ENCODE assay signal across 8 cellular contexts in the genomic region with DNA sequence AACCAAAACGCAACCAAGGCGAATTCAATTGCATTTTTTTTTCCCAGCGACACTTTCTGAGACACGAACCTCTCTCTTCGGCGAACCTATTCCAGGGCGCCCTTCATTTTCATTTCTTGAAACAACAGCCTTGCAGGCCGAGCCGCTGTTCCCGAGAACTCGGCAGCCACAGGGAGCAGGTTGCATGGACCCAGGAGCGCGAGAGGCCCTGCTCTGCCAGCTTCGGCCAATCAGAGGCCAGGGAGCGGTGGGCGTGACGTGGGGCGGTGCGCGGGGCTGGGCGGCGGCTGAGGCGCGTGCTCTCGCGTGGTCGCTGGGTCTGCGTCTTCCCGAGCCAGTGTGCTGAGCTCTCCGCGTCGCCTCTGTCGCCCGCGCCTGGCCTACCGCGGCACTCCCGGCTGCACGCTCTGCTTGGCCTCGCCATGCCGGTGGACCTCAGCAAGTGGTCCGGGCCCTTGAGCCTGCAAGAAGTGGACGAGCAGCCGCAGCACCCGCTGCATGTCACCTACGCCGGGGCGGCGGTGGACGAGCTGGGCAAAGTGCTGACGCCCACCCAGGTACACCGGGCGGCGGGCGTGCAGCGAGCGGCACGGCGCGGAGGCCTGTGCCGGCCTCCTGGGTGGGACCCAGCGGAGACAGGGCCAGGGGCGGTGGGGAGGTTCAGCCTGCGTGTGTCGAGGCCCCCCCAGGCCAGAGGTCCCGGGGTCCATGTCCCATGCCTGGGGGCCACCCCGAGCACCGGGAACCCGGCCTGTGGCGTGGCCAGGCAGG. TPM values are rescaled to one million over a fixed set of nuclear protein-coding genes. Genes with fewer than 3 reads are reported as not detected.
DNase-seq lines count a peak whose midpoint lies in the region; ATAC-seq, FAIRE-seq and TF ChIP-seq lines count a peak whose summit lies in the region.

Gene PEBP1, plus strand, starts transcription at position 337 of the 771 bp plus-strand sequence. Its CDS starts 86 bp downstream, at position 423.

- H3K4me1 ChIP-seq in HUES48 (ENCODE audit: control insufficient read depth, insufficient read depth, low read length), result no peaks in the 10 kb centered on the region; the same call in 1 of the 2 replicates
- peaks cover 6% of the 10 kb centered on the region for H3K4me1 ChIP-seq in OCI-LY3 (ENCODE audit: low read length)
- peaks cover 4% of the 10 kb centered on the region for H3K4me1 ChIP-seq in endothelial cell of umbilical vein (ENCODE audit: control insufficient read depth, extremely low read depth, insufficient read depth, low read length)

- peak; percentile 97 for ATAC-seq in GM21390 (IDR thresholded peaks at IDR 0.05; ENCODE audit: unreplicated experiment)

- DNase-seq in D341Med (ENCODE audit: low spot score), result peak; percentile 99
- DNase-seq in activated T-cell treated with anti-CD3 and anti-CD28 coated beads for 1 hour (ENCODE audit: low read depth), result peak; percentile 91
- peak; percentile 94 for DNase-seq in endothelial cell of umbilical vein (ENCODE audit: low read depth, low spot score)
- DNase-seq in middle frontal gyrus (ENCODE audit: extremely low spot score, low spot score), result peak; percentile 95
- peak; percentile 82 to 84 for DNase-seq in stimulated activated CD8-positive, alpha-beta memory T cell treated with anti-CD3 and anti-CD28 coated beads, Interleukin-2, amount 100 ng/mL, for 1 hour (ENCODE audit: low read depth in 2 of 2)

- H3K4me2 ChIP-seq in OCI-LY3 (ENCODE audit: low read length) (peak within 1 kb of the TSS; percentile 99), endothelial cell of umbilical vein (ENCODE audit: insufficient read depth, low read length) (peak within 1 kb of the TSS; percentile 77)

- FAIRE-seq in endothelial cell of umbilical vein (lab: Jason Lieb, UNC), result peak; percentile 90

- dilution Hi-C loops in endothelial cell of umbilical vein (cut with MboI; ENCODE audit: extremely low pct_ligation_motif_present, low sequenced_read_pairs), result no loop called here

- H3K36me3 ChIP-seq in HUES48 (ENCODE audit: control insufficient read depth, insufficient read depth, low read length), result peaks cover 38% of the 10 kb centered on the region
- peaks cover 20% of the 10 kb centered on the region for H3K36me3 ChIP-seq in OCI-LY3 (replicated peaks; ENCODE audit: low read depth, low read length)
- H3K36me3 ChIP-seq in endothelial cell of umbilical vein (ENCODE audit: control insufficient read depth in 2 of 2, extremely low read depth in 1 of 2, insufficient read depth in 2 of 2, low read length in 2 of 2), result peaks cover 6 to 9% of the 10 kb centered on the region in 2 experiments

- BruUV-seq in endothelial cell of umbilical vein (replicated peaks; lab: Mats Ljungman, UMichigan), result no TSS peak

- TF ChIP-seq CTCF in OCI-LY3 (IDR thresholded peaks at IDR 0.05; ENCODE audit: low read depth, low read length) (no peak), endothelial cell of umbilical vein (IDR thresholded peaks at IDR 0.05; ENCODE audit: extremely low read depth in 1 of 2, insufficient read depth in 1 of 2, low read depth in 1 of 2, low read length in 2 of 2) (no peak)

- H3K9ac ChIP-seq in HUES48 (ENCODE audit: low read depth, low read length) (peak within 1 kb of the TSS; percentile 86), OCI-LY3 (ENCODE audit: low read length) (peak within 1 kb of the TSS; percentile 97), endothelial cell of umbilical vein (replicated peaks; ENCODE audit: extremely low read depth, insufficient read depth, low read length) (peak within 1 kb of the TSS; percentile 72)

- no peaks in the 10 kb centered on the region for H3K9me1 ChIP-seq in endothelial cell of umbilical vein (replicated peaks; ENCODE audit: control insufficient read depth, extremely low read depth, insufficient read depth, low read length)

- CTCF ChIA-PET in endothelial cell of umbilical vein (lab: Charles Lee), result interaction anchor here (0.6 to 1.6 kb wide), 11 partner anchors 10 to 1053 kb away, joined by 3 to 17 read pairs (median 5); partner anchors contain the start of gene SUDS3

- no peaks in the 10 kb centered on the region for H3K9me3 ChIP-seq in HUES48 (ENCODE audit: control insufficient read depth, insufficient read depth, low read length)
- H3K9me3 ChIP-seq in OCI-LY3 (ENCODE audit: insufficient read depth, low read length), result no peaks in the 10 kb centered on the region
- H3K9me3 ChIP-seq in endothelial cell of umbilical vein (replicated peaks; ENCODE audit: control insufficient read depth, insufficient read depth, low read length), result no peaks in the 10 kb centered on the region

- POLR2A ChIA-PET in endothelial cell of umbilical vein (lab: Charles Lee), result interaction anchor here (0.8 kb wide), 1 partner anchor 120 kb away, joined by 3 read pairs; the partner anchor contains the start of gene RFC5

- 0 out of 2 replicates have a peak, but pooled peaks cover 6% of the 10 kb centered on the region for H4K20me1 ChIP-seq in OCI-LY3 (ENCODE audit: insufficient read depth, low read length)
- no peaks in the 10 kb centered on the region for H4K20me1 ChIP-seq in endothelial cell of umbilical vein (replicated peaks; ENCODE audit: control insufficient read depth, extremely low read depth, insufficient read depth, low read length)

- H3K4me3 ChIP-seq in HUES48 (ENCODE audit: low read depth, low read length) (peak within 1 kb of the TSS; percentile 87), OCI-LY3 (ENCODE audit: low read length) (peak within 1 kb of the TSS; percentile 93), endothelial cell of umbilical vein (replicated peaks in 1 of 3; ENCODE audit: insufficient read depth in 1 of 3, low read depth in 1 of 3, low read length in 3 of 3) (peak within 1 kb of the TSS; percentile 48 to 82 (median 75))

- intact Hi-C loops in endothelial cell of umbilical vein (cut with micrococcal nuclease), result loop anchor here (1.0 to 5.0 kb wide), 6 partner anchors 11 to 259 kb away; partner anchors contain the start of genes RFC5 and VSIG10

- peak; percentile 91 for TF ChIP-seq POLR2A in endothelial cell of umbilical vein (IDR thresholded peaks at IDR 0.05; ENCODE audit: low read depth, low read length)

- peak within 1 kb of the TSS; percentile 95 for H2AFZ ChIP-seq in OCI-LY3 (ENCODE audit: low read depth, low read length)
- peak within 1 kb of the TSS; percentile 79 for H2AFZ ChIP-seq in endothelial cell of umbilical vein (ENCODE audit: low read depth, low read length)

- peaks cover 33% of the 10 kb centered on the region for H3K79me2 ChIP-seq in OCI-LY3 (ENCODE audit: low read length)
- H3K79me2 ChIP-seq in endothelial cell of umbilical vein (ENCODE audit: control insufficient read depth, insufficient read depth, low read length), result peaks cover 15% of the 10 kb centered on the region

- peak within 1 kb of the TSS; percentile 64 for H3K27ac ChIP-seq in HUES48 (ENCODE audit: low read depth, low read length)
- peak within 1 kb of the TSS; percentile 52 for H3K27ac ChIP-seq in OCI-LY3 (ENCODE audit: low read length)
- H3K27ac ChIP-seq in endothelial cell of umbilical vein (ENCODE audit: insufficient read depth, low read depth, low read length), result peak within 1 kb of the TSS; percentile 49

- H3K27me3 ChIP-seq in HUES48 (ENCODE audit: control insufficient read depth, insufficient read depth, low read length), result no peaks in the 10 kb centered on the region
- no peaks in the 10 kb centered on the region for H3K27me3 ChIP-seq in OCI-LY3 (ENCODE audit: low read depth, low read length)
- H3K27me3 ChIP-seq in endothelial cell of umbilical vein (ENCODE audit: control insufficient read depth in 2 of 2, insufficient read depth in 2 of 2, low read length in 2 of 2), result no peaks in the 10 kb centered on the region

TF ChIP-seq in endothelial cell of umbilical vein, 7 proteins besides CTCF, POLR2A, EP300 and RAD21:
- TF ChIP-seq POLR2AphosphoS5 (IDR thresholded peaks at IDR 0.05; ENCODE audit: insufficient read depth, low read depth, low read length), result peak; percentile 93
- TF ChIP-seq JUN (IDR thresholded peaks at IDR 0.05; ENCODE audit: borderline replicate concordance, insufficient read depth, insufficient read length, low read depth), result no peak
- TF ChIP-seq GATA2 (IDR thresholded peaks at IDR 0.05; ENCODE audit: insufficient read depth, insufficient read length, low read depth, low read length), result no peak
- TF ChIP-seq MYC (IDR thresholded peaks at IDR 0.05; ENCODE audit: low read depth, low read length), result peak; percentile 64

RNA-seq across cellular contexts. Expression of gene PEBP1, which starts in this region (rescaled TPM):
- total RNA-seq in endothelial cell of umbilical vein, result 146 and 185 TPM in 2 replicates
- 236 and 261 TPM in 2 replicates for polyA plus RNA-seq in endothelial cell of umbilical vein
- 147 and 185 TPM in 2 replicates for polyA plus RNA-seq in endothelial cell of umbilical vein (2011; cell fraction: cytosol; rRNA removed)
- 69.6 and 80.2 TPM in 2 replicates for polyA plus RNA-seq in endothelial cell of umbilical vein (2011; cell fraction: nucleus; rRNA removed)
- polyA plus RNA-seq in endothelial cell of umbilical vein (2012), result 191 and 195 TPM in 2 replicates
- 101 and 102 TPM in 2 replicates for polyA minus RNA-seq in endothelial cell of umbilical vein
- 108 TPM for polyA minus RNA-seq in endothelial cell of umbilical vein (2011; cell fraction: cytosol; rRNA and poly(A)+ RNA removed)
- polyA minus RNA-seq in endothelial cell of umbilical vein (2011; cell fraction: nucleus; rRNA and poly(A)+ RNA removed), result 14.6 and 16.9 TPM in 2 replicates

Comparison
In these comparisons a context has a peak if more than half of its experiments do, and no peak if none do; other contexts are left out.
1. Peak in every context shown above with its lines: DNase-seq, ATAC-seq, H3K4me3 ChIP-seq and H3K27ac ChIP-seq.